8 cellular contexts compared by ENCODE assay signal in the genomic region with DNA sequence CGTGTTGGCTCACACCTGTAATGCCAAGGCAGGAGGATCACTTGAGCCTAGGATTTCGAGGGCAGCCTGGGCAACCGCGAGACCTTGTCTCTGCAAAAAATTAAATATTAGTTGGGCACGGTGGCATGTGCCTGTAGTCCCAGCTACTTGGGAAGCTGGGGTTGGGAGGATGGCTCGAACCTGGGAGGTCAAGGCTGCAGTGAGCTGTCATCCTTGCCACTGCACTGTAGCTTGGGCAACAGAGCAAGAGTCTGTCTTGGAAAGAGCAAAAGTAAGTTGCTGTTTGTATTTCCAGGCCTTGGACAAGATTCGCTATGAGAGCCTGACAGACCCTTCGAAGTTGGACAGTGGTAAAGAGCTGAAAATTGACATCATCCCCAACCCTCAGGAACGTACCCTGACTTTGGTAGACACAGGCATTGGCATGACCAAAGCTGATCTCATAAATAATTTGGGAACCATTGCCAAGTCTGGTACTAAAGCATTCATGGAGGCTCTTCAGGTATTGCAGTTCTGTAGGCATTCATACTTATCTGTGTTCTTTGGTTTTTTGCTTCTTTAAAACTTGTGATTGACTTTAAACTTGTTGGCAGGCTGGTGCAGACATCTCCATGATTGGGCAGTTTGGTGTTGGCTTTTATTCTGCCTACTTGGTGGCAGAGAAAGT. TPM values are rescaled to one million over a fixed set of nuclear protein-coding genes. Genes with fewer than 3 reads are reported as not detected.
DNase-seq lines count a peak whose midpoint lies in the region; ATAC-seq and TF ChIP-seq lines count a peak whose summit lies in the region.
"Had no signal": no experiment of that assay in that cellular context is flagged by ENCODE, and none has a peak within 500 bp of the region (broad histone marks: within the 10 kb centered on the region; RNA-seq: fewer than 3 reads in every experiment).

No MANE protein-coding gene starts in this region.

- TF ChIP-seq CTCF in WI38 (IDR thresholded peaks at IDR 0.05; ENCODE audit: low read depth, low read length): no peak
- no peak for TF ChIP-seq CTCF in fibroblast of villous mesenchyme (IDR thresholded peaks at IDR 0.05; ENCODE audit: insufficient read depth, low read depth, low read length)
- TF ChIP-seq CTCF in mucosa of descending colon (IDR thresholded peaks at IDR 0.05): no peak

- intact Hi-C loops in mucosa of descending colon (cut with DNase I, micrococcal nuclease): no loop called here

- DNase-seq in HAP-1 (ENCODE audit: low spot score in 2 of 2) (no peak), fibroblast of villous mesenchyme (ENCODE audit: low read depth) (no peak), NCI-H510A treated with DMSO at 0.1 percent for 48 hours (lab: John Stamatoyannopoulos, UW) (no peak), mucosa of descending colon (no peak)
- DNase-seq: HCEC 1CT had no signal

- H3K27me3 ChIP-seq in HAP-1 (ENCODE audit: low read depth): no peaks in the 10 kb centered on the region
- H3K27me3 ChIP-seq in skeletal muscle satellite cell (ENCODE audit: control insufficient read depth, insufficient read depth, low read length): no peaks in the 10 kb centered on the region

- H3K36me3 ChIP-seq in HAP-1 (replicated peaks) (peaks cover 73% of the 10 kb centered on the region), skeletal muscle satellite cell (ENCODE audit: insufficient read depth, low read length) (peaks cover 63% of the 10 kb centered on the region), mucosa of descending colon (ENCODE audit: low read depth) (peaks cover 25% of the 10 kb centered on the region)

- peak overlapping the region; percentile 91 for H3K4me2 ChIP-seq in skeletal muscle satellite cell (ENCODE audit: low read length)

- H3K9ac ChIP-seq in skeletal muscle satellite cell (ENCODE audit: low read depth, low read length): peak overlapping the region; percentile 97

- ATAC-seq in GM21447 (IDR thresholded peaks at IDR 0.05; ENCODE audit: unreplicated experiment) (no peak), mucosa of descending colon (no peak)

- H3K4me1 ChIP-seq in HAP-1 (peaks cover 18% of the 10 kb centered on the region), skeletal muscle satellite cell (ENCODE audit: control insufficient read depth, insufficient read depth, low read length) (peaks cover 36% of the 10 kb centered on the region), mucosa of descending colon (ENCODE audit: low read depth) (peaks cover 15% of the 10 kb centered on the region)

- in situ Hi-C loops in HAP-1 (cut with MboI; ENCODE audit: low sequenced_read_pairs): loop anchor here (10.0 kb wide), 1 partner anchor 474 kb away; a partner anchor contains a TSS

- H3K4me3 ChIP-seq in HAP-1: peak overlapping the region; percentile 90
- H3K4me3 ChIP-seq in WI38 (ENCODE audit: low read depth, low read length): peak overlapping the region; percentile 100
- H3K4me3 ChIP-seq in fibroblast of villous mesenchyme (ENCODE audit: low read depth, low read length): peak overlapping the region; percentile 100
- peak overlapping the region; percentile 81 for H3K4me3 ChIP-seq in skeletal muscle satellite cell (ENCODE audit: low read length)
- no peak overlapping the region for H3K4me3 ChIP-seq in mucosa of descending colon

- no peaks in the 10 kb centered on the region for H3K9me3 ChIP-seq in HAP-1
- H3K9me3 ChIP-seq in skeletal muscle satellite cell (replicated peaks; ENCODE audit: low read length): no peaks in the 10 kb centered on the region
- no peaks in the 10 kb centered on the region for H3K9me3 ChIP-seq in mucosa of descending colon

RNA-seq across cellular contexts. Expression of a gene that starts 2.3 kb away (rescaled TPM):
- total RNA-seq in fibroblast of villous mesenchyme: 573 and 928 TPM in 2 replicates
- 1,060 and 1,062 TPM in 2 replicates for total RNA-seq in skeletal muscle satellite cell (2012; rRNA removed)
- 100 to 1,000 TPM; 322 to 593 (median 399) TPM for total RNA-seq in mucosa of descending colon

RNA-seq across cellular contexts. Expression of a gene that starts 8.1 kb away (rescaled TPM):
- total RNA-seq in fibroblast of villous mesenchyme: 84.7 and 92.8 TPM in 2 replicates
- total RNA-seq in skeletal muscle satellite cell (2012; rRNA removed): 71.2 and 86.7 TPM in 2 replicates
- 10 to 100 TPM; 24.9 to 38.0 (median 31.6) TPM for total RNA-seq in mucosa of descending colon

RNA-seq across cellular contexts. Expression of a gene that starts 16.1 kb away (rescaled TPM):
- total RNA-seq in fibroblast of villous mesenchyme (12.2 and 17.7 TPM in 2 replicates), mucosa of descending colon (10 to 100 TPM in 2 of 3 donors, 1 to 10 TPM in 1; 8.7 to 13.4 (median 10.8) TPM)
- 6.6 and 12.7 TPM in 2 replicates for total RNA-seq in skeletal muscle satellite cell (2012; rRNA removed)

RNA-seq across cellular contexts. Expression of a gene that starts 21.0 kb away (rescaled TPM):
- total RNA-seq in fibroblast of villous mesenchyme (under 0.01 TPM in 1 of 2 replicates, not detected in the other), mucosa of descending colon (1 to 10 TPM in 1 of 3 donors, under 1 TPM in 2; 0.17 to 1.4 (median 0.31) TPM)
- total RNA-seq in skeletal muscle satellite cell (2012; rRNA removed): not detected in 2 replicates

RNA-seq across cellular contexts. Expression of a gene that starts 25.8 kb away (rescaled TPM):
- total RNA-seq in fibroblast of villous mesenchyme (7.1 and 9.5 TPM in 2 replicates), mucosa of descending colon (100 to 1,000 TPM in 1 of 3 donors, 10 to 100 TPM in 2; 12.9 to 140 (median 14.8) TPM)
- total RNA-seq in skeletal muscle satellite cell (2012; rRNA removed): 9.4 and 17.7 TPM in 2 replicates
